Comparison of ENCODE assay signal across 8 cellular contexts in genomic region chr5:40834391-40834848, GRCh38. TPM values are rescaled to one million over a fixed set of nuclear protein-coding genes. Genes with fewer than 3 reads are reported as not detected.
DNase-seq lines count a peak whose midpoint lies in the region; ATAC-seq lines count a peak whose summit lies in the region.

No MANE protein-coding gene starts in this region.

- no peak for ATAC-seq in GM21526 (IDR thresholded peaks at IDR 0.05; ENCODE audit: low FRiP score, unreplicated experiment)

- peak; percentile 43 for DNase-seq in stimulated activated CD4-positive, alpha-beta T cell treated with anti-CD3 and anti-CD28 coated beads, Interleukin-4, amount 100 ng/mL, for 1 hour
- DNase-seq in stimulated activated CD4-positive, alpha-beta T cell treated with anti-CD3 and anti-CD28 coated beads, Interleukin-2, amount 100 ng/mL, for 24 hours = no peak
- DNase-seq in UCSD-AML1 (lab: John Stamatoyannopoulos, UW; ENCODE audit: unreplicated experiment) (peak; percentile 21), dermis microvascular lymphatic vessel endothelial cell (ENCODE audit: low read depth in 2 of 2) (peak; percentile 18 to 71), myocyte (ENCODE audit: low read depth) (peak; percentile 36), Kasumi-1 (lab: John Stamatoyannopoulos, UW) (no peak), GOT3 (lab: John Stamatoyannopoulos, UW) (no peak)

RNA-seq across cellular contexts. Expression of gene RPL37, which starts 0.6 kb away (rescaled TPM):
- 1,577 and 2,023 TPM in 2 replicates for total RNA-seq in dermis microvascular lymphatic vessel endothelial cell
- 58.7 and 67.5 TPM in 2 replicates for total RNA-seq in myocyte
- 2,087 TPM for polyA plus RNA-seq in myocyte (2012)

RNA-seq across cellular contexts. Expression of gene CARD6, which starts 6.7 kb away (rescaled TPM):
- total RNA-seq in dermis microvascular lymphatic vessel endothelial cell = 34.0 and 38.9 TPM in 2 replicates
- total RNA-seq in myocyte = 4.7 and 4.8 TPM in 2 replicates
- 2.1 TPM for polyA plus RNA-seq in myocyte (2012)

RNA-seq across cellular contexts. Expression of gene PRKAA1, which starts 36.2 kb away (rescaled TPM):
- total RNA-seq in dermis microvascular lymphatic vessel endothelial cell = 69.2 and 78.3 TPM in 2 replicates
- total RNA-seq in myocyte = 50.2 and 70.8 TPM in 2 replicates
- polyA plus RNA-seq in myocyte (2012) = 28.0 TPM

Comparison
In these comparisons a context has a peak if more than half of its experiments do, and no peak if none do; other contexts are left out.
1. DNase-seq: peak in stimulated activated CD4-positive, alpha-beta T cell treated with anti-CD3 and anti-CD28 coated beads, Interleukin-4, amount 100 ng/mL, for 1 hour (single experiment), UCSD-AML1 (single experiment), dermis microvascular lymphatic vessel endothelial cell (2 of 2) and myocyte (single experiment); none in stimulated activated CD4-positive, alpha-beta T cell treated with anti-CD3 and anti-CD28 coated beads, Interleukin-2, amount 100 ng/mL, for 24 hours (0 of 2), Kasumi-1 (0 of 2) and GOT3 (single experiment).
2. RNA of gene RPL37, which starts 0.6 kb away (total RNA-seq): 1,577 to 2,023 TPM in dermis microvascular lymphatic vessel endothelial cell; 58.7 to 67.5 TPM in myocyte; every median in the first group is over 10 times any median in the second.